ENCODE assay signal across 1 cellular context in the genomic region with DNA sequence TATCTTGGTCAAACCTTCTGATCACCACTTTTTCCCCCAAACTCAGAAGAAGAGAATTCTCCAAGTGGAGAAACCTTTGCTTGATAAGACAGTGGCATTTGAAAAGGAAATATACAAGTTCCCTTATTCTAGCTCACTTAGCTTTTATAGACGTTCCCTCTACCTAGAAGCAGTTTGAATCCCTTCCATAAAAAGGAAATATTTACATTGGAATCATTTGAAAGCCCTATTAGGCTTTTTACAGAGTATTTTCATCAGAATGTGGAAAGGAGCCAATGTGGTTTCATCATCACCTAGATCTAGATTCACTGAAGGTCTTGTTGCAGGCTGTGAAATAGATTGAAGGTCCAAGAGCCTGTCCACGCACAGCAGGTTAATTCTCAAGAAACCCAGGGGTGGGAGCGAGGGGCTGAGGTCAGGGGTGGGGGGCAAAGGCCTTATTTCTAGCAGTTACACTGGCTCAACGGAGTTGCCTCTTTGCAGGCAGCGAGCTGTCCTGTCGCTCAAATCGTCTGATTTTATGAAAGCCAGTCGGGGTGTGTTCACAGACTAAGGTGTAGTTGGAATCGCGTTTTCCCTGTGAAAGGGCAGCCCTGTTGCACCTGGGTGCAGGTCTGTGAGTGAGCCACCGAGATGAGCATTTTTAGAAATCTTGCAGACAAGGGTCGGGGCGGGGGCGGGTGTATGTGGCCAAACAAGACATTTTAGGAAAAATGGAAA.
TF ChIP-seq lines count a peak whose summit lies in the region.

No MANE protein-coding gene starts in this region.

TF ChIP-seq in HEK293, 187 proteins besides CTCF, POLR2A, EP300 and RAD21 (continued from another document and continues in another):
- TF ChIP-seq, protein P1, sequence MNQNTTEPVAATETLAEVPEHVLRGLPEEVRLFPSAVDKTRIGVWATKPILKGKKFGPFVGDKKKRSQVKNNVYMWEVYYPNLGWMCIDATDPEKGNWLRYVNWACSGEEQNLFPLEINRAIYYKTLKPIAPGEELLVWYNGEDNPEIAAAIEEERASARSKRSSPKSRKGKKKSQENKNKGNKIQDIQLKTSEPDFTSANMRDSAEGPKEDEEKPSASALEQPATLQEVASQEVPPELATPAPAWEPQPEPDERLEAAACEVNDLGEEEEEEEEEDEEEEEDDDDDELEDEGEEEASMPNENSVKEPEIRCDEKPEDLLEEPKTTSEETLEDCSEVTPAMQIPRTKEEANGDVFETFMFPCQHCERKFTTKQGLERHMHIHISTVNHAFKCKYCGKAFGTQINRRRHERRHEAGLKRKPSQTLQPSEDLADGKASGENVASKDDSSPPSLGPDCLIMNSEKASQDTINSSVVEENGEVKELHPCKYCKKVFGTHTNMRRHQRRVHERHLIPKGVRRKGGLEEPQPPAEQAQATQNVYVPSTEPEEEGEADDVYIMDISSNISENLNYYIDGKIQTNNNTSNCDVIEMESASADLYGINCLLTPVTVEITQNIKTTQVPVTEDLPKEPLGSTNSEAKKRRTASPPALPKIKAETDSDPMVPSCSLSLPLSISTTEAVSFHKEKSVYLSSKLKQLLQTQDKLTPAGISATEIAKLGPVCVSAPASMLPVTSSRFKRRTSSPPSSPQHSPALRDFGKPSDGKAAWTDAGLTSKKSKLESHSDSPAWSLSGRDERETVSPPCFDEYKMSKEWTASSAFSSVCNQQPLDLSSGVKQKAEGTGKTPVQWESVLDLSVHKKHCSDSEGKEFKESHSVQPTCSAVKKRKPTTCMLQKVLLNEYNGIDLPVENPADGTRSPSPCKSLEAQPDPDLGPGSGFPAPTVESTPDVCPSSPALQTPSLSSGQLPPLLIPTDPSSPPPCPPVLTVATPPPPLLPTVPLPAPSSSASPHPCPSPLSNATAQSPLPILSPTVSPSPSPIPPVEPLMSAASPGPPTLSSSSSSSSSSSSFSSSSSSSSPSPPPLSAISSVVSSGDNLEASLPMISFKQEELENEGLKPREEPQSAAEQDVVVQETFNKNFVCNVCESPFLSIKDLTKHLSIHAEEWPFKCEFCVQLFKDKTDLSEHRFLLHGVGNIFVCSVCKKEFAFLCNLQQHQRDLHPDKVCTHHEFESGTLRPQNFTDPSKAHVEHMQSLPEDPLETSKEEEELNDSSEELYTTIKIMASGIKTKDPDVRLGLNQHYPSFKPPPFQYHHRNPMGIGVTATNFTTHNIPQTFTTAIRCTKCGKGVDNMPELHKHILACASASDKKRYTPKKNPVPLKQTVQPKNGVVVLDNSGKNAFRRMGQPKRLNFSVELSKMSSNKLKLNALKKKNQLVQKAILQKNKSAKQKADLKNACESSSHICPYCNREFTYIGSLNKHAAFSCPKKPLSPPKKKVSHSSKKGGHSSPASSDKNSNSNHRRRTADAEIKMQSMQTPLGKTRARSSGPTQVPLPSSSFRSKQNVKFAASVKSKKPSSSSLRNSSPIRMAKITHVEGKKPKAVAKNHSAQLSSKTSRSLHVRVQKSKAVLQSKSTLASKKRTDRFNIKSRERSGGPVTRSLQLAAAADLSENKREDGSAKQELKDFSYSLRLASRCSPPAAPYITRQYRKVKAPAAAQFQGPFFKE (tag by site-specific recombination; IDR thresholded peaks at IDR 0.05; ENCODE audit: borderline replicate concordance): no peak
- TF ChIP-seq ZBTB17 (tag by site-specific recombination; IDR thresholded peaks at IDR 0.05) (no peak), ZNF785 (tag by site-specific recombination; IDR thresholded peaks at IDR 0.05) (no peak), KLF8 (tag by site-specific recombination; IDR thresholded peaks at IDR 0.05) (no peak), ZNF26 (tag by site-specific recombination; IDR thresholded peaks at IDR 0.05) (no peak), ZBTB49 (tag by site-specific recombination; IDR thresholded peaks at IDR 0.05; ENCODE audit: low read depth) (no peak), ZNF701 (tag by site-specific recombination; IDR thresholded peaks at IDR 0.05) (no peak), ZNF621 (tag by site-specific recombination; IDR thresholded peaks at IDR 0.05) (no peak), BCL6B (tag by site-specific recombination; IDR thresholded peaks at IDR 0.05) (no peak), ZNF645 (tag by site-specific recombination; IDR thresholded peaks at IDR 0.05) (no peak), ZBTB48 (tag by site-specific recombination; IDR thresholded peaks at IDR 0.05) (peak; percentile 75; the same call in 1 of the 2 replicates), ZNF623 (tag by site-specific recombination; IDR thresholded peaks at IDR 0.05) (no peak)
- TF ChIP-seq, protein P2, sequence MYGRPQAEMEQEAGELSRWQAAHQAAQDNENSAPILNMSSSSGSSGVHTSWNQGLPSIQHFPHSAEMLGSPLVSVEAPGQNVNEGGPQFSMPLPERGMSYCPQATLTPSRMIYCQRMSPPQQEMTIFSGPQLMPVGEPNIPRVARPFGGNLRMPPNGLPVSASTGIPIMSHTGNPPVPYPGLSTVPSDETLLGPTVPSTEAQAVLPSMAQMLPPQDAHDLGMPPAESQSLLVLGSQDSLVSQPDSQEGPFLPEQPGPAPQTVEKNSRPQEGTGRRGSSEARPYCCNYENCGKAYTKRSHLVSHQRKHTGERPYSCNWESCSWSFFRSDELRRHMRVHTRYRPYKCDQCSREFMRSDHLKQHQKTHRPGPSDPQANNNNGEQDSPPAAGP (tag by site-specific recombination; IDR thresholded peaks at IDR 0.05): no peak
- TF ChIP-seq, protein P3, sequence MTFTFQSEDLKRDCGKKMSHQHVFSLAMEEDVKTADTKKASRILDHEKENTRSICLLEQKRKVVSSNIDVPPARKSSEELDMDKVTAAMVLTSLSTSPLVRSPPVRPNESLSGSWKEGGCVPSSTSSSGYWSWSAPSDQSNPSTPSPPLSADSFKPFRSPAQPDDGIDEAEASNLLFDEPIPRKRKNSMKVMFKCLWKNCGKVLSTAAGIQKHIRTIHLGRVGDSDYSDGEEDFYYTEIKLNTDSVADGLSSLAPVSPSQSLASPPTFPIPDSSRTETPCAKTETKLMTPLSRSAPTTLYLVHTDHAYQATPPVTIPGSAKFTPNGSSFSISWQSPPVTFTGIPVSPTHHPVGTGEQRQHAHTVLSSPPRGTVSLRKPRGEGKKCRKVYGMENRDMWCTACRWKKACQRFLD (tag by site-specific recombination; IDR thresholded peaks at IDR 0.05): no peak
- TF ChIP-seq, protein P4, sequence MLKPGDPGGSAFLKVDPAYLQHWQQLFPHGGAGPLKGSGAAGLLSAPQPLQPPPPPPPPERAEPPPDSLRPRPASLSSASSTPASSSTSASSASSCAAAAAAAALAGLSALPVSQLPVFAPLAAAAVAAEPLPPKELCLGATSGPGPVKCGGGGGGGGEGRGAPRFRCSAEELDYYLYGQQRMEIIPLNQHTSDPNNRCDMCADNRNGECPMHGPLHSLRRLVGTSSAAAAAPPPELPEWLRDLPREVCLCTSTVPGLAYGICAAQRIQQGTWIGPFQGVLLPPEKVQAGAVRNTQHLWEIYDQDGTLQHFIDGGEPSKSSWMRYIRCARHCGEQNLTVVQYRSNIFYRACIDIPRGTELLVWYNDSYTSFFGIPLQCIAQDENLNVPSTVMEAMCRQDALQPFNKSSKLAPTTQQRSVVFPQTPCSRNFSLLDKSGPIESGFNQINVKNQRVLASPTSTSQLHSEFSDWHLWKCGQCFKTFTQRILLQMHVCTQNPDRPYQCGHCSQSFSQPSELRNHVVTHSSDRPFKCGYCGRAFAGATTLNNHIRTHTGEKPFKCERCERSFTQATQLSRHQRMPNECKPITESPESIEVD (tag by site-specific recombination; IDR thresholded peaks at IDR 0.05): peak; percentile 69; the same call in 1 of the 2 replicates
- TF ChIP-seq, protein P5, sequence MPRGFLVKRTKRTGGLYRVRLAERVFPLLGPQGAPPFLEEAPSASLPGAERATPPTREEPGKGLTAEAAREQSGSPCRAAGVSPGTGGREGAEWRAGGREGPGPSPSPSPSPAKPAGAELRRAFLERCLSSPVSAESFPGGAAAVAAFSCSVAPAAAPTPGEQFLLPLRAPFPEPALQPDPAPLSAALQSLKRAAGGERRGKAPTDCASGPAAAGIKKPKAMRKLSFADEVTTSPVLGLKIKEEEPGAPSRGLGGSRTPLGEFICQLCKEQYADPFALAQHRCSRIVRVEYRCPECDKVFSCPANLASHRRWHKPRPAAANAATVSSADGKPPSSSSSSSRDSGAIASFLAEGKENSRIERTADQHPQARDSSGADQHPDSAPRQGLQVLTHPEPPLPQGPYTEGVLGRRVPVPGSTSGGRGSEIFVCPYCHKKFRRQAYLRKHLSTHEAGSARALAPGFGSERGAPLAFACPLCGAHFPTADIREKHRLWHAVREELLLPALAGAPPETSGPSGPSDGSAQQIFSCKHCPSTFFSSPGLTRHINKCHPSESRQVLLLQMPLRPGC (tag by site-specific recombination; IDR thresholded peaks at IDR 0.05): no peak
- TF ChIP-seq, protein P6, sequence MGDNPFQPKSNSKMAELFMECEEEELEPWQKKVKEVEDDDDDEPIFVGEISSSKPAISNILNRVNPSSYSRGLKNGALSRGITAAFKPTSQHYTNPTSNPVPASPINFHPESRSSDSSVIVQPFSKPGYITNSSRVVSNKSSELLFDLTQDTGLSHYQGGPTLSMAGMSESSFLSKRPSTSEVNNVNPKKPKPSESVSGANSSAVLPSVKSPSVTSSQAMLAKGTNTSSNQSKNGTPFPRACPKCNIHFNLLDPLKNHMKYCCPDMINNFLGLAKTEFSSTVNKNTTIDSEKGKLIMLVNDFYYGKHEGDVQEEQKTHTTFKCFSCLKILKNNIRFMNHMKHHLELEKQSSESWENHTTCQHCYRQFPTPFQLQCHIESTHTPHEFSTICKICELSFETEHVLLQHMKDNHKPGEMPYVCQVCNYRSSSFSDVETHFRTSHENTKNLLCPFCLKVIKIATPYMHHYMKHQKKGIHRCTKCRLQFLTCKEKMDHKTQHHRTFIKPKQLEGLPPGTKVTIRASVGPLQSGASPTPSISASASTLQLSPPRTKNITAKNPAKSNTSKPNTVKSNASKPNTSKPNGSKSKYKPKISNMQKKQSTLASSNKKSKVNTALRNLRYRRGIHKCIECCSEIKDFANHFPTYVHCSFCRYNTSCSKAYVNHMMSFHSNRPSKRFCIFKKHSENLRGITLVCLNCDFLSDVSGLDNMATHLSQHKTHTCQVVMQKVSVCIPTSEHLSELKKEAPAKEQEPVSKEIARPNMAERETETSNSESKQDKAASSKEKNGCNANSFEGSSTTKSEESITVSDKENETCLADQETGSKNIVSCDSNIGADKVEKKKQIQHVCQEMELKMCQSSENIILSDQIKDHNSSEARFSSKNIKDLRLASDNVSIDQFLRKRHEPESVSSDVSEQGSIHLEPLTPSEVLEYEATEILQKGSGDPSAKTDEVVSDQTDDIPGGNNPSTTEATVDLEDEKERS (tag by site-specific recombination; IDR thresholded peaks at IDR 0.05): no peak
